12 cellular contexts compared by ENCODE assay signal in genomic region chr9:97704327-97704677, GRCh38. TPM values are rescaled to one million over a fixed set of nuclear protein-coding genes. Genes with fewer than 3 reads are reported as not detected.
A peak's percentile ranks its signal among the peaks of the same experiment; 100 is the strongest.
DNase-seq lines count a peak whose midpoint lies in the region; ATAC-seq and TF ChIP-seq lines count a peak whose summit lies in the region.
"Had no signal": no experiment of that assay in that cellular context is flagged by ENCODE, and none has a peak within 500 bp of the region (broad histone marks: within the 10 kb centered on the region; RNA-seq: fewer than 3 reads in every experiment).

No MANE protein-coding gene starts in this region.

- H3K27me3 Mint-ChIP-seq in central memory CD8-positive, alpha-beta T cell = peaks cover 69% of the 10 kb centered on the region

- peak; percentile 49 for DNase-seq in DMS53 (lab: John Stamatoyannopoulos, UW)
- DNase-seq in PC-9 = no peak
- no peak for DNase-seq in central memory CD8-positive, alpha-beta T cell (ENCODE audit: low spot score in 2 of 2)
- peak; percentile 68 for DNase-seq in osteoblast (ENCODE audit: insufficient read length, low spot score, missing footprints)
- no peak for DNase-seq in NCI-H82 treated with DMSO at 0.1 percent for 48 hours (lab: John Stamatoyannopoulos, UW; ENCODE audit: unreplicated experiment)
- no peak for DNase-seq in caudate nucleus (lab: John Stamatoyannopoulos, UW)
- no peak for DNase-seq in GM19238 (ENCODE audit: insufficient read length, low spot score)
- DNase-seq: activated gamma-delta T cell; CD8-positive, alpha-beta memory T cell; NCI-H2171 treated with DMSO at 0.1 percent for 48 hours; right lobe of liver had no signal

- ATAC-seq in central memory CD8-positive, alpha-beta T cell (replicated peaks; ENCODE audit: extremely low read depth, poor library complexity, severe bottlenecking) = no peak
- no peak for ATAC-seq in GM21515 (IDR thresholded peaks at IDR 0.05; ENCODE audit: unreplicated experiment)

- no peak for TF ChIP-seq CTCF in PC-9 (conservative IDR thresholded peaks at IDR 0.05)
- no peak for TF ChIP-seq CTCF in osteoblast (IDR thresholded peaks at IDR 0.05; ENCODE audit: extremely low read depth, low read depth, low read length)

- H3K4me2 ChIP-seq in PC-9 = peak overlapping the region; percentile 82
- H3K4me2 ChIP-seq in osteoblast (ENCODE audit: insufficient read depth, low read length) = peak overlapping the region; percentile 71

- H3K4me3 ChIP-seq in PC-9 (peak overlapping the region; percentile 46; the same call in 1 of the 2 replicates), osteoblast (ENCODE audit: insufficient read depth, low read length) (no peak overlapping the region)
- H3K4me3 ChIP-seq: right lobe of liver had no signal

- no peak overlapping the region for H3K4me3 Mint-ChIP-seq in central memory CD8-positive, alpha-beta T cell

- H2AFZ ChIP-seq in PC-9 = peak overlapping the region; percentile 79
- no peak overlapping the region for H2AFZ ChIP-seq in osteoblast (ENCODE audit: low read length)

- H3K9me3 ChIP-seq in PC-9 (ENCODE audit: insufficient read depth, low read depth) (no peaks in the 10 kb centered on the region), osteoblast (ENCODE audit: low read depth, low read length) (no peaks in the 10 kb centered on the region)
- H3K9me3 ChIP-seq: right lobe of liver had no signal

- H3K4me1 Mint-ChIP-seq in central memory CD8-positive, alpha-beta T cell = peaks cover 25% of the 10 kb centered on the region

- no peaks in the 10 kb centered on the region for H3K27me3 ChIP-seq in PC-9 (ENCODE audit: insufficient read depth, low read depth)
- H3K27me3 ChIP-seq in osteoblast (ENCODE audit: insufficient read depth, low read length) = peaks cover 23% of the 10 kb centered on the region
- H3K27me3 ChIP-seq: right lobe of liver had no signal

- H3K36me3 Mint-ChIP-seq in central memory CD8-positive, alpha-beta T cell (ENCODE audit: insufficient read depth) = peaks cover 2% of the 10 kb centered on the region
- H3K36me3 Mint-ChIP-seq: CD8-positive, alpha-beta memory T cell had no signal

- TSS peak; percentile 87 for BruUV-seq in PC-9 (replicated peaks; lab: Mats Ljungman, UMichigan)

- POLR2A ChIA-PET in PC-9 (lab: Charles Lee; ENCODE audit: unreplicated experiment) = interaction anchor here (1.7 kb wide), 1 partner anchor 10 kb away, joined by 9 read pairs; no protein-coding TSS in a partner anchor

- CTCF ChIA-PET in PC-9 (lab: Charles Lee) = no interaction called here

- peak overlapping the region; percentile 44 for H3K27ac Mint-ChIP-seq in central memory CD8-positive, alpha-beta T cell (ENCODE audit: low read depth)

- H3K27ac ChIP-seq in PC-9 (peak overlapping the region; percentile 91), osteoblast (ENCODE audit: low read depth, low read length) (peak overlapping the region; percentile 57), caudate nucleus (ENCODE audit: low read depth, low read length) (no peak overlapping the region)

- peaks cover 42% of the 10 kb centered on the region for H3F3A ChIP-seq in PC-9 (ENCODE audit: insufficient read depth, low read depth)

- intact Hi-C loops in PC-9 (cut with micrococcal nuclease; ENCODE audit: unreplicated experiment) = loop anchor here (10.0 kb wide), 1 partner anchor 350 kb away; the partner anchor contains the start of gene NANS

- no peaks in the 10 kb centered on the region for H3K9me2 ChIP-seq in PC-9 (ENCODE audit: insufficient read depth)

- H3K79me2 ChIP-seq in PC-9 (ENCODE audit: low read depth) (no peaks in the 10 kb centered on the region), osteoblast (ENCODE audit: insufficient read depth, low read length) (no peaks in the 10 kb centered on the region)

- H3K9me3 Mint-ChIP-seq in central memory CD8-positive, alpha-beta T cell = no peaks in the 10 kb centered on the region
- H3K9me3 Mint-ChIP-seq: CD8-positive, alpha-beta memory T cell had no signal

- H3K4me1 ChIP-seq in PC-9 (replicated peaks; ENCODE audit: insufficient read depth) (peaks cover 38% of the 10 kb centered on the region), osteoblast (ENCODE audit: insufficient read depth, low read length) (peaks cover 26% of the 10 kb centered on the region)

- no peaks in the 10 kb centered on the region for H3K36me3 ChIP-seq in PC-9 (ENCODE audit: low read depth)
- H3K36me3 ChIP-seq in osteoblast (ENCODE audit: insufficient read depth, low read length) = no peaks in the 10 kb centered on the region
- H3K36me3 ChIP-seq: right lobe of liver had no signal

- H4K20me1 ChIP-seq in PC-9 (ENCODE audit: insufficient read depth) (no peaks in the 10 kb centered on the region), osteoblast (ENCODE audit: insufficient read depth, low read length) (no peaks in the 10 kb centered on the region)

RNA-seq across cellular contexts. Expression of gene XPA, which starts 7.2 kb away (rescaled TPM):
- 11.6 and 17.4 TPM in 2 replicates for total RNA-seq in PC-9 (2021)
- 8.7 and 10.3 TPM in 2 replicates for total RNA-seq in osteoblast

Comparison
In these comparisons a context has a peak if more than half of its experiments do, and no peak if none do; other contexts are left out.
1. DNase-seq: peak in DMS53 (single experiment) and osteoblast (single experiment); none in PC-9 (0 of 2), central memory CD8-positive, alpha-beta T cell (0 of 2), NCI-H82 treated with DMSO at 0.1 percent for 48 hours (single experiment), caudate nucleus (0 of 61) and GM19238 (single experiment).